In genomic region chr20:36830791-36831691, GRCh38 we compare ENCODE assay signal across 1 cellular context.
TF ChIP-seq lines count a peak whose summit lies in the region.

No MANE protein-coding gene starts in this region.

TF ChIP-seq in H1, 55 proteins besides CTCF, POLR2A, EP300 and RAD21:
- TF ChIP-seq BACH1 (IDR thresholded peaks at IDR 0.05; ENCODE audit: low read length) (no peak), TEAD4 (IDR thresholded peaks at IDR 0.05; ENCODE audit: low read depth, low read length) (no peak), CHD2 (IDR thresholded peaks at IDR 0.05; ENCODE audit: low read length) (no peak), POLR2AphosphoS5 (IDR thresholded peaks at IDR 0.05; ENCODE audit: low read depth, low read length) (no peak), JUND (IDR thresholded peaks at IDR 0.05; ENCODE audit: low read length) (no peak), POU5F1 (IDR thresholded peaks at IDR 0.05; ENCODE audit: low read depth, low read length) (no peak), GTF2F1 (IDR thresholded peaks at IDR 0.05; ENCODE audit: borderline replicate concordance, low read depth, low read length) (no peak), NANOG (IDR thresholded peaks at IDR 0.05; ENCODE audit: insufficient read depth, low read depth, low read length, poor library complexity, severe bottlenecking) (no peak), CHD1 (IDR thresholded peaks at IDR 0.05; ENCODE audit: low read depth, low read length) (no peak), MAX (IDR thresholded peaks at IDR 0.05) (no peak)
